ENCODE assay signal across 31 cellular contexts in genomic region chr3:9485248-9485647, GRCh38.
"Had no signal": no experiment of that assay in that cellular context is flagged by ENCODE, and none has a peak within 500 bp of the region (broad histone marks: within the 10 kb centered on the region; RNA-seq: fewer than 3 reads in every experiment).

No MANE protein-coding gene starts in this region.

- H3K27me3 Mint-ChIP-seq: activated B cell treated with CpG ODN at 0.5 μM for 24 hours; activated CD8-positive, alpha-beta T cell treated with anti-CD3 and anti-CD28 coated beads for 36 hours; activated naive CD8-positive, alpha-beta T cell; activated T-helper 17 cell treated with anti-CD3 and anti-CD28 coated beads, Interleukin-2, amount 50 U/mL, for 72 hours; central memory CD8-positive, alpha-beta T cell; dendritic cell treated with granulocyte-macrophage colony-stimulating factor and Interleukin-4, amounts not matched to agents 40 ng/mL and 50 ng/mL, for 4 days had no signal

- H3K27me3 ChIP-seq: brain microvascular endothelial cell, dorsolateral prefrontal cortex had no signal

- DNase-seq: activated B cell treated with CpG ODN at 0.5 μM for 24 hours; activated CD4-positive, alpha-beta T cell treated with anti-CD3 and anti-CD28 coated beads for 48 hours; activated CD4-positive, alpha-beta T cell treated with anti-CD3 and anti-CD28 coated beads, Interleukin-2, amount 50 U/mL, for 1 hour; activated CD4-positive, alpha-beta T cell treated with anti-CD3 and anti-CD28 coated beads, Interleukin-2, amount 50 U/mL, for 48 hours; activated CD8-positive, alpha-beta memory T cell treated with anti-CD3 and anti-CD28 coated beads for 24 hours; activated CD8-positive, alpha-beta T cell treated with anti-CD3 and anti-CD28 coated beads for 36 hours; activated effector memory CD4-positive, alpha-beta T cell treated with Interleukin-2 at 50 U/mL for 16 hours; activated gamma-delta T cell treated with Interleukin-2 at 50 U/mL for 16 hours; activated naive CD4-positive, alpha-beta T cell treated with anti-CD3 and anti-CD28 coated beads, Interleukin-2, amount 50 U/mL, for 16 hours; activated naive CD4-positive, alpha-beta T cell treated with Interleukin-2 at 50 U/mL for 16 hours; activated T-cell treated with anti-CD3 and anti-CD28 coated beads, Interleukin-2, amount 50 U/mL, for 4 hours; amniotic stem cell; anterior cingulate cortex; brain microvascular endothelial cell; dorsolateral prefrontal cortex; effector memory CD4-positive, alpha-beta T cell; endodermal cell; foreskin fibroblast; head of caudate nucleus; T1000; WERI-Rb-1 had no signal

- H3K4me3 ChIP-seq: coronary artery, dorsolateral prefrontal cortex had no signal

- H3K4me1 Mint-ChIP-seq: activated B cell treated with CpG ODN at 0.5 μM for 24 hours; activated T-helper 17 cell treated with anti-CD3 and anti-CD28 coated beads, Interleukin-2, amount 50 U/mL, for 72 hours; central memory CD8-positive, alpha-beta T cell; endodermal cell had no signal

- FAIRE-seq: astrocyte, bronchial epithelial cell had no signal

- H3K4me3 Mint-ChIP-seq: activated B cell treated with CpG ODN at 0.5 μM for 24 hours; activated CD8-positive, alpha-beta T cell treated with anti-CD3 and anti-CD28 coated beads for 36 hours; activated naive CD8-positive, alpha-beta T cell; activated T-cell treated with anti-CD3 and anti-CD28 coated beads, Interleukin-2, amount 50 U/mL, for 4 hours; activated T-helper 17 cell treated with anti-CD3 and anti-CD28 coated beads, Interleukin-2, amount 50 U/mL, for 72 hours; central memory CD8-positive, alpha-beta T cell; dendritic cell treated with granulocyte-macrophage colony-stimulating factor and Interleukin-4, amounts not matched to agents 40 ng/mL and 50 ng/mL, for 4 days; endodermal cell; T-helper 2 cell treated with Interferon-gamma antibody and Interleukin-4, amounts not matched to agents 5 μg/mL and 100 μg/mL, for 36 hours had no signal

- H3K27ac Mint-ChIP-seq: activated B cell treated with CpG ODN at 0.5 μM for 24 hours; activated CD8-positive, alpha-beta T cell treated with anti-CD3 and anti-CD28 coated beads for 36 hours; activated naive CD8-positive, alpha-beta T cell; activated T-helper 17 cell treated with anti-CD3 and anti-CD28 coated beads, Interleukin-2, amount 50 U/mL, for 72 hours; dendritic cell treated with granulocyte-macrophage colony-stimulating factor and Interleukin-4, amounts not matched to agents 40 ng/mL and 50 ng/mL, for 4 days; endodermal cell; T-helper 2 cell treated with Interferon-gamma antibody and Interleukin-4, amounts not matched to agents 5 μg/mL and 100 μg/mL, for 36 hours had no signal

- ATAC-seq: activated CD4-positive, CD25-positive, alpha-beta regulatory T cell treated with anti-CD3 and anti-CD28 coated beads, Interleukin-2, amount 50 U/mL, for 24 hours; activated CD8-positive, alpha-beta T cell treated with anti-CD3 and anti-CD28 coated beads for 36 hours; activated T-cell treated with anti-CD3 and anti-CD28 coated beads, Interleukin-2, amount 50 U/mL, for 4 hours; activated T-helper 17 cell treated with anti-CD3 and anti-CD28 coated beads, Interleukin-2, amount 50 U/mL, for 72 hours; esophagus mucosa had no signal

- H3K27ac ChIP-seq: brain microvascular endothelial cell, coronary artery, dorsolateral prefrontal cortex, WERI-Rb-1 had no signal
